ENCODE assay signal across 14 cellular contexts in genomic region chr1:59236949-59237545, GRCh38. TPM values are rescaled to one million over a fixed set of nuclear protein-coding genes. Genes with fewer than 3 reads are reported as not detected.
DNase-seq lines count a peak whose midpoint lies in the region; ATAC-seq, FAIRE-seq and TF ChIP-seq lines count a peak whose summit lies in the region.
"Had no signal": no experiment of that assay in that cellular context is flagged by ENCODE, and none has a peak within 500 bp of the region (broad histone marks: within the 10 kb centered on the region; RNA-seq: fewer than 3 reads in every experiment).

No MANE protein-coding gene starts in this region.

- H3K79me2 ChIP-seq in ACC112 (ENCODE audit: control insufficient read depth, insufficient read depth, low read length, unreplicated experiment) (no peaks in the 10 kb centered on the region), astrocyte (ENCODE audit: insufficient read depth, low read length) (no peaks in the 10 kb centered on the region)

- POLR2A ChIA-PET in activated CD4-positive, alpha-beta T cell treated with anti-CD3 and anti-CD28 coated beads for 36 hours (lab: Charles Lee): no interaction called here

- H3K27ac ChIP-seq in ACC112 (ENCODE audit: low read depth, low read length): no peak overlapping the region
- H3K27ac ChIP-seq in astrocyte (ENCODE audit: low read depth, low read length): no peak overlapping the region
- H3K27ac ChIP-seq: BLaER1 treated with 17β-estradiol and CSF1 and Interleukin-3, amounts not matched to agents 10 nM and 100 nM had no signal

- ATAC-seq in SK-N-SH treated with all-trans-retinoic acid at 6 μM for 48 hours: no peak
- no peak for ATAC-seq in activated CD4-positive, alpha-beta T cell treated with anti-CD3 and anti-CD28 coated beads for 36 hours
- ATAC-seq: HCT116 had no signal

- H3K4me3 ChIP-seq in ACC112 (ENCODE audit: low read depth, low read length) (no peak overlapping the region), astrocyte (ENCODE audit: insufficient read depth, low read depth, low read length) (no peak overlapping the region)
- H3K4me3 ChIP-seq: BLaER1 treated with 17β-estradiol and CSF1 and Interleukin-3, amounts not matched to agents 10 nM and 100 nM had no signal

- no peaks in the 10 kb centered on the region for H3K9me3 ChIP-seq in astrocyte (ENCODE audit: insufficient read depth, low read depth, low read length)
- H3K9me3 ChIP-seq: BLaER1 treated with 17β-estradiol and CSF1 and Interleukin-3, amounts not matched to agents 10 nM and 100 nM had no signal

- H3K27ac Mint-ChIP-seq in HFFc6 (peak overlapping the region; percentile 6; the same call in 1 of the 2 replicates), astrocyte (ENCODE audit: unreplicated experiment) (no peak overlapping the region), mesothelial cell of epicardium (peak overlapping the region; percentile 57)
- H3K27ac Mint-ChIP-seq in activated CD4-positive, alpha-beta T cell treated with anti-CD3 and anti-CD28 coated beads for 36 hours: no peak overlapping the region
- H3K27ac Mint-ChIP-seq: CD4-positive, CD25-positive, alpha-beta regulatory T cell had no signal

- no peaks in the 10 kb centered on the region for H4K20me1 ChIP-seq in astrocyte (ENCODE audit: insufficient read depth, low read length)
- H4K20me1 ChIP-seq: BLaER1 treated with 17β-estradiol and CSF1 and Interleukin-3, amounts not matched to agents 10 nM and 100 nM had no signal

- intact Hi-C loops in activated CD4-positive, alpha-beta T cell treated with anti-CD3 and anti-CD28 coated beads for 36 hours (cut with DNase I, micrococcal nuclease): no loop called here

- CTCF ChIA-PET in activated CD4-positive, alpha-beta T cell treated with anti-CD3 and anti-CD28 coated beads for 36 hours (lab: Charles Lee): no interaction called here

- H3K36me3 ChIP-seq in ACC112 (ENCODE audit: insufficient read depth, low read length) (no peaks in the 10 kb centered on the region), astrocyte (ENCODE audit: insufficient read depth, low read length) (no peaks in the 10 kb centered on the region)
- H3K36me3 ChIP-seq: BLaER1 treated with 17β-estradiol and CSF1 and Interleukin-3, amounts not matched to agents 10 nM and 100 nM had no signal

- H3K4me2 ChIP-seq in astrocyte (ENCODE audit: low read length): no peak overlapping the region

- peaks cover 3% of the 10 kb centered on the region; the same call in 1 of the 2 replicates for H3K27me3 Mint-ChIP-seq in HFFc6 (ENCODE audit: insufficient read depth)
- H3K27me3 Mint-ChIP-seq in astrocyte (ENCODE audit: low read depth, unreplicated experiment): no peaks in the 10 kb centered on the region
- H3K27me3 Mint-ChIP-seq in mesothelial cell of epicardium (ENCODE audit: low read depth): no peaks in the 10 kb centered on the region
- no peaks in the 10 kb centered on the region for H3K27me3 Mint-ChIP-seq in activated CD4-positive, alpha-beta T cell treated with anti-CD3 and anti-CD28 coated beads for 36 hours

- no peak overlapping the region for H3K4me3 Mint-ChIP-seq in HFFc6
- H3K4me3 Mint-ChIP-seq in astrocyte (ENCODE audit: unreplicated experiment): no peak overlapping the region
- no peak overlapping the region for H3K4me3 Mint-ChIP-seq in mesothelial cell of epicardium
- no peak overlapping the region for H3K4me3 Mint-ChIP-seq in activated CD4-positive, alpha-beta T cell treated with anti-CD3 and anti-CD28 coated beads for 36 hours
- H3K4me3 Mint-ChIP-seq: CD4-positive, CD25-positive, alpha-beta regulatory T cell had no signal

- FAIRE-seq in astrocyte (lab: Jason Lieb, UNC): no peak
- FAIRE-seq: HTR-8/SVneo had no signal

- H3K36me3 Mint-ChIP-seq in HFFc6 (ENCODE audit: low read depth): no peaks in the 10 kb centered on the region
- H3K36me3 Mint-ChIP-seq in astrocyte (ENCODE audit: low read depth, unreplicated experiment): no peaks in the 10 kb centered on the region
- no peaks in the 10 kb centered on the region for H3K36me3 Mint-ChIP-seq in mesothelial cell of epicardium
- H3K36me3 Mint-ChIP-seq in activated CD4-positive, alpha-beta T cell treated with anti-CD3 and anti-CD28 coated beads for 36 hours (ENCODE audit: low read depth): no peaks in the 10 kb centered on the region
- H3K36me3 Mint-ChIP-seq: CD4-positive, CD25-positive, alpha-beta regulatory T cell had no signal

- peaks cover 21% of the 10 kb centered on the region for H3K4me1 Mint-ChIP-seq in HFFc6 (ENCODE audit: low read depth)
- peaks cover 9% of the 10 kb centered on the region for H3K4me1 Mint-ChIP-seq in astrocyte (ENCODE audit: low read depth, unreplicated experiment)
- peaks cover 46% of the 10 kb centered on the region for H3K4me1 Mint-ChIP-seq in mesothelial cell of epicardium
- H3K4me1 Mint-ChIP-seq in activated CD4-positive, alpha-beta T cell treated with anti-CD3 and anti-CD28 coated beads for 36 hours: no peaks in the 10 kb centered on the region
- H3K4me1 Mint-ChIP-seq: CD4-positive, CD25-positive, alpha-beta regulatory T cell had no signal

- TF ChIP-seq CTCF in HFFc6 (IDR thresholded peaks at IDR 0.05) (no peak), astrocyte (IDR thresholded peaks at IDR 0.05; ENCODE audit: insufficient read depth, low read depth, low read length) (no peak), mesothelial cell of epicardium (IDR thresholded peaks at IDR 0.05; ENCODE audit: unreplicated experiment) (no peak)

- H3K9ac ChIP-seq in astrocyte (ENCODE audit: low read length): no peak overlapping the region
- H3K9ac ChIP-seq: BLaER1 treated with 17β-estradiol and CSF1 and Interleukin-3, amounts not matched to agents 10 nM and 100 nM had no signal

- DNase-seq in HFFc6 (no peak), astrocyte (ENCODE audit: low read depth) (peak; percentile 16), mesothelial cell of epicardium (ENCODE audit: low spot score in 2 of 2, unreplicated experiment in 2 of 2) (no peak), cerebellar nuclear complex (lab: John Stamatoyannopoulos, UW) (no peak)
- no peak for DNase-seq in activated CD4-positive, alpha-beta T cell treated with anti-CD3 and anti-CD28 coated beads for 36 hours
- DNase-seq: 8988T; ACHN; CD4-positive, CD25-positive, alpha-beta regulatory T cell; DMS 273 treated with DMSO at 0.1 percent for 48 hours had no signal

- H3K27me3 ChIP-seq in ACC112 (ENCODE audit: insufficient read depth, low read length): no peaks in the 10 kb centered on the region
- H3K27me3 ChIP-seq in astrocyte (ENCODE audit: insufficient read depth, low read length): no peaks in the 10 kb centered on the region
- H3K27me3 ChIP-seq: BLaER1 treated with 17β-estradiol and CSF1 and Interleukin-3, amounts not matched to agents 10 nM and 100 nM had no signal

- no peaks in the 10 kb centered on the region for H3K4me1 ChIP-seq in ACC112 (ENCODE audit: control insufficient read depth, insufficient read depth, low read length, unreplicated experiment)
- H3K4me1 ChIP-seq in astrocyte (ENCODE audit: insufficient read depth, low read length): peaks cover 5% of the 10 kb centered on the region

- H2AFZ ChIP-seq in ACC112 (ENCODE audit: low read length, unreplicated experiment) (peak overlapping the region; percentile 31), astrocyte (ENCODE audit: low read depth, low read length) (no peak overlapping the region)

- H3K9me3 Mint-ChIP-seq in HFFc6 (no peaks in the 10 kb centered on the region), astrocyte (ENCODE audit: unreplicated experiment) (no peaks in the 10 kb centered on the region), mesothelial cell of epicardium (no peaks in the 10 kb centered on the region)
- H3K9me3 Mint-ChIP-seq in activated CD4-positive, alpha-beta T cell treated with anti-CD3 and anti-CD28 coated beads for 36 hours (ENCODE audit: low read depth): no peaks in the 10 kb centered on the region

TF ChIP-seq in SK-N-SH treated with all-trans-retinoic acid at 6 μM for 48 hours, 23 proteins besides CTCF, POLR2A, EP300 and RAD21 (continues in another document):
- no peak for TF ChIP-seq ZNF70 (CRISPR knock-in tag; IDR thresholded peaks at IDR 0.05)
- no peak for TF ChIP-seq ISL1 (CRISPR knock-in tag; IDR thresholded peaks at IDR 0.05)
- no peak for TF ChIP-seq ZNF8 (CRISPR knock-in tag; IDR thresholded peaks at IDR 0.05)
- no peak for TF ChIP-seq ESRRG (CRISPR knock-in tag; IDR thresholded peaks at IDR 0.05)
- no peak for TF ChIP-seq OSR1 (CRISPR knock-in tag; IDR thresholded peaks at IDR 0.05)
- no peak for TF ChIP-seq CSRNP3 (CRISPR knock-in tag; IDR thresholded peaks at IDR 0.05)
- TF ChIP-seq BACH2 (CRISPR knock-in tag; IDR thresholded peaks at IDR 0.05; ENCODE audit: borderline replicate concordance): no peak
- TF ChIP-seq TCF4 (CRISPR knock-in tag; IDR thresholded peaks at IDR 0.05; ENCODE audit: borderline replicate concordance): no peak
- TF ChIP-seq SNAI2 (CRISPR knock-in tag; IDR thresholded peaks at IDR 0.05): no peak
- no peak for TF ChIP-seq RARB (CRISPR knock-in tag; IDR thresholded peaks at IDR 0.05)

RNA-seq across cellular contexts. Expression of gene FGGY, which starts 59.8 kb away (rescaled TPM):
- 10 to 100 TPM; 16.4 to 20.1 (median 18.7) TPM for total RNA-seq in HFFc6 (2021; fragmentation: NEBNext Ultra II Directional; extraction: Animal tissue kit (Norgen Biotek cat#: 25700))
- total RNA-seq in astrocyte: 6.8 and 8.3 TPM in 2 replicates
- total RNA-seq in mesothelial cell of epicardium: 21.8 to 26.8 TPM (median 26.8 TPM) in 3 replicates
- 1 to 10 TPM; 5.6 to 8.1 TPM for total RNA-seq in activated CD4-positive, alpha-beta T cell treated with anti-CD3 and anti-CD28 coated beads for 36 hours

Comparison
In these comparisons a context has a peak if more than half of its experiments do, and no peak if none do; other contexts are left out.
1. H3K27ac Mint-ChIP-seq: peak in HFFc6 (single experiment) and mesothelial cell of epicardium (single experiment); none in astrocyte (single experiment) and activated CD4-positive, alpha-beta T cell treated with anti-CD3 and anti-CD28 coated beads for 36 hours (single experiment).